ENCODE assay signal across 1 cellular context in the genomic region with DNA sequence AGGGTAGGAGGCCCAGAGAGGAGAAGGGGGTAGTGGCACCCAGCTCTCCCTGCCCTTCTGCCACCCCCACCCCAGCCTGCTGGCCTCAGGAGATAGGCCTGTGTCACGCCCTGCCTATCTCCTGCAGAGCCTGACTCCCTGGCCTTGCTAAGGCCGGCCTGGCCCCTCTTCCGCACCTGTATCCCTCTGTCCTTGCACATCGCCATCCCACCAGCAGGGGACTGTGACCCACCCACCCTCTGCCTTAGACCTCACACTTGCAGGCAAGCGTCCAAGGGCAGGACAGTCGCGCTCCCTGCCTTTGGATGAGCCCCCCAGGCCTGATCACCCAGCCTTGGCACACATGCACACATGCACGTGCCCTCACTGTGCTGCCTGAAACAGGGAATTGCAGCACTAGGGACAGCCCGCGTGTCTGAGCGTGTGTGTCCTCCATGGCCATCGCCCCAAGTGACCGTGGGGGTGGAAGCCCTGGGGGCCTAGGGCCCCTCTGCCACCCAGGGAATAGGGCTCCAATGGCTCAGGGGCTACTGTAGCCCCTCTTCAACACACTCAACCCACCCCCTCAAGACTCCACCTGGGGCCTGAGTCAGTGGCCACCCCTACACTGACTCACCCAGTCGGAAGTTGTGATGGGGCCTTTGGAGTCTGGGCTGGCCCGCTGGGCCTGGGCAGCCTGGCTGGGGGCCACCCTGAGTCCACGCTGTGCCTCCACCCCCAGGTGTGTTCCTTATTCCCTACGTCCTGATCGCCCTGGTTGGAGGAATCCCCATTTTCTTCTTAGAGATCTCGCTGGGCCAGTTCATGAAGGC.
TF ChIP-seq lines count a peak whose summit lies in the region.

No MANE protein-coding gene starts in this region.

TF ChIP-seq in HepG2, 621 proteins besides CTCF, POLR2A, EP300 and RAD21 (continued from another document):
- TF ChIP-seq, protein P1, sequence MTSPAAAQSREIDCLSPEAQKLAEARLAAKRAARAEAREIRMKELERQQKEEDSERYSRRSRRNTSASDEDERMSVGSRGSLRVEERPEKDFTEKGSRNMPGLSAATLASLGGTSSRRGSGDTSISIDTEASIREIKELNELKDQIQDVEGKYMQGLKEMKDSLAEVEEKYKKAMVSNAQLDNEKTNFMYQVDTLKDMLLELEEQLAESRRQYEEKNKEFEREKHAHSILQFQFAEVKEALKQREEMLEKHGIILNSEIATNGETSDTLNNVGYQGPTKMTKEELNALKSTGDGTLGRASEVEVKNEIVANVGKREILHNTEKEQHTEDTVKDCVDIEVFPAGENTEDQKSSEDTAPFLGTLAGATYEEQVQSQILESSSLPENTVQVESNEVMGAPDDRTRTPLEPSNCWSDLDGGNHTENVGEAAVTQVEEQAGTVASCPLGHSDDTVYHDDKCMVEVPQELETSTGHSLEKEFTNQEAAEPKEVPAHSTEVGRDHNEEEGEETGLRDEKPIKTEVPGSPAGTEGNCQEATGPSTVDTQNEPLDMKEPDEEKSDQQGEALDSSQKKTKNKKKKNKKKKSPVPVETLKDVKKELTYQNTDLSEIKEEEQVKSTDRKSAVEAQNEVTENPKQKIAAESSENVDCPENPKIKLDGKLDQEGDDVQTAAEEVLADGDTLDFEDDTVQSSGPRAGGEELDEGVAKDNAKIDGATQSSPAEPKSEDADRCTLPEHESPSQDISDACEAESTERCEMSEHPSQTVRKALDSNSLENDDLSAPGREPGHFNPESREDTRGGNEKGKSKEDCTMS (CRISPR knock-in tag; conservative IDR thresholded peaks at IDR 0.05): no peak
- no peak for TF ChIP-seq ZNF260 (CRISPR knock-in tag; IDR thresholded peaks at IDR 0.05; ENCODE audit: borderline replicate concordance, low read depth)
- TF ChIP-seq ZNF552 (CRISPR knock-in tag; IDR thresholded peaks at IDR 0.05; ENCODE audit: borderline replicate concordance): no peak
- no peak for TF ChIP-seq KLF9 (CRISPR knock-in tag; IDR thresholded peaks at IDR 0.05; ENCODE audit: low read depth)
- no peak for TF ChIP-seq ZNF549 (CRISPR knock-in tag; IDR thresholded peaks at IDR 0.05)
- no peak for TF ChIP-seq ZNF354B (CRISPR knock-in tag; IDR thresholded peaks at IDR 0.05)
- TF ChIP-seq SAP130 (CRISPR knock-in tag; IDR thresholded peaks at IDR 0.05; ENCODE audit: low read depth): no peak
- TF ChIP-seq, protein P2, sequence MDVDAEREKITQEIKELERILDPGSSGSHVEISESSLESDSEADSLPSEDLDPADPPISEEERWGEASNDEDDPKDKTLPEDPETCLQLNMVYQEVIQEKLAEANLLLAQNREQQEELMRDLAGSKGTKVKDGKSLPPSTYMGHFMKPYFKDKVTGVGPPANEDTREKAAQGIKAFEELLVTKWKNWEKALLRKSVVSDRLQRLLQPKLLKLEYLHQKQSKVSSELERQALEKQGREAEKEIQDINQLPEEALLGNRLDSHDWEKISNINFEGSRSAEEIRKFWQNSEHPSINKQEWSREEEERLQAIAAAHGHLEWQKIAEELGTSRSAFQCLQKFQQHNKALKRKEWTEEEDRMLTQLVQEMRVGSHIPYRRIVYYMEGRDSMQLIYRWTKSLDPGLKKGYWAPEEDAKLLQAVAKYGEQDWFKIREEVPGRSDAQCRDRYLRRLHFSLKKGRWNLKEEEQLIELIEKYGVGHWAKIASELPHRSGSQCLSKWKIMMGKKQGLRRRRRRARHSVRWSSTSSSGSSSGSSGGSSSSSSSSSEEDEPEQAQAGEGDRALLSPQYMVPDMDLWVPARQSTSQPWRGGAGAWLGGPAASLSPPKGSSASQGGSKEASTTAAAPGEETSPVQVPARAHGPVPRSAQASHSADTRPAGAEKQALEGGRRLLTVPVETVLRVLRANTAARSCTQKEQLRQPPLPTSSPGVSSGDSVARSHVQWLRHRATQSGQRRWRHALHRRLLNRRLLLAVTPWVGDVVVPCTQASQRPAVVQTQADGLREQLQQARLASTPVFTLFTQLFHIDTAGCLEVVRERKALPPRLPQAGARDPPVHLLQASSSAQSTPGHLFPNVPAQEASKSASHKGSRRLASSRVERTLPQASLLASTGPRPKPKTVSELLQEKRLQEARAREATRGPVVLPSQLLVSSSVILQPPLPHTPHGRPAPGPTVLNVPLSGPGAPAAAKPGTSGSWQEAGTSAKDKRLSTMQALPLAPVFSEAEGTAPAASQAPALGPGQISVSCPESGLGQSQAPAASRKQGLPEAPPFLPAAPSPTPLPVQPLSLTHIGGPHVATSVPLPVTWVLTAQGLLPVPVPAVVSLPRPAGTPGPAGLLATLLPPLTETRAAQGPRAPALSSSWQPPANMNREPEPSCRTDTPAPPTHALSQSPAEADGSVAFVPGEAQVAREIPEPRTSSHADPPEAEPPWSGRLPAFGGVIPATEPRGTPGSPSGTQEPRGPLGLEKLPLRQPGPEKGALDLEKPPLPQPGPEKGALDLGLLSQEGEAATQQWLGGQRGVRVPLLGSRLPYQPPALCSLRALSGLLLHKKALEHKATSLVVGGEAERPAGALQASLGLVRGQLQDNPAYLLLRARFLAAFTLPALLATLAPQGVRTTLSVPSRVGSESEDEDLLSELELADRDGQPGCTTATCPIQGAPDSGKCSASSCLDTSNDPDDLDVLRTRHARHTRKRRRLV (CRISPR knock-in tag; IDR thresholded peaks at IDR 0.05): no peak
TF ChIP-seq in HepG2: peak in this region for 13.
